In genomic region chr5:160312960-160313734, GRCh38 we compare ENCODE assay signal across 8 cellular contexts. TPM values are rescaled to one million over a fixed set of nuclear protein-coding genes. Genes with fewer than 3 reads are reported as not detected.
DNase-seq lines count a peak whose midpoint lies in the region; ATAC-seq, FAIRE-seq and TF ChIP-seq lines count a peak whose summit lies in the region.

No MANE protein-coding gene starts in this region.

- TF ChIP-seq EP300 in Ishikawa (IDR thresholded peaks at IDR 0.05; ENCODE audit: borderline replicate concordance) (no peak), neural cell (conservative IDR thresholded peaks at IDR 0.05; ENCODE audit: poor library complexity, severe bottlenecking) (no peak)

- H2AFZ ChIP-seq in neural cell (ENCODE audit: low read depth, low read length): peak overlapping the region; percentile 80

- peak overlapping the region in 3 of 7 donors; percentile 19 to 88 (median 68) for H3K27ac Mint-ChIP-seq in CD14-positive monocyte

- H3K4me3 Mint-ChIP-seq in CD14-positive monocyte: peak overlapping the region; percentile 71 to 93

- H3K79me2 ChIP-seq in neural cell (replicated peaks; ENCODE audit: insufficient read depth, low read length): peaks cover 11% of the 10 kb centered on the region

- peaks cover 34% of the 10 kb centered on the region for H3K4me1 Mint-ChIP-seq in CD14-positive monocyte

- H3K9me2 ChIP-seq in neural cell (ENCODE audit: insufficient read depth, low read length): no peaks in the 10 kb centered on the region

- no peak for FAIRE-seq in bronchial epithelial cell (lab: Jason Lieb, UNC)

- H3K4me2 ChIP-seq in neural cell (ENCODE audit: low read length): peak overlapping the region; percentile 22

- H4K20me1 ChIP-seq in neural cell (ENCODE audit: insufficient read depth): no peaks in the 10 kb centered on the region

- H3F3A ChIP-seq in neural cell (ENCODE audit: insufficient read depth, low read length, poor library complexity, severe bottlenecking): no peaks in the 10 kb centered on the region

- TF ChIP-seq CTCF in CD14-positive monocyte (IDR thresholded peaks at IDR 0.05): no peak
- no peak for TF ChIP-seq CTCF in bronchial epithelial cell (IDR thresholded peaks at IDR 0.05; ENCODE audit: insufficient read depth, low read length, severe bottlenecking)
- TF ChIP-seq CTCF in neural cell (IDR thresholded peaks at IDR 0.05; ENCODE audit: poor library complexity, severe bottlenecking): no peak

- H3K9me3 Mint-ChIP-seq in CD14-positive monocyte: peaks cover 0 to 11% (median 5%) of the 10 kb centered on the region in 7 donors

- intact Hi-C loops in CD14-positive monocyte (cut with micrococcal nuclease): no loop called here

- H3K27ac ChIP-seq in neural cell (ENCODE audit: low read length): no peak overlapping the region

- ATAC-seq in HG03025 (IDR thresholded peaks at IDR 0.05; ENCODE audit: low FRiP score, unreplicated experiment) (no peak), GM18861 (IDR thresholded peaks at IDR 0.05; ENCODE audit: unreplicated experiment) (no peak), HG03045 (IDR thresholded peaks at IDR 0.05; ENCODE audit: unreplicated experiment) (no peak)

- no peaks in the 10 kb centered on the region for H3K9me3 ChIP-seq in neural cell (ENCODE audit: low read length)

- TF ChIP-seq RAD21 in Ishikawa (IDR thresholded peaks at IDR 0.05; ENCODE audit: low read depth): no peak
- TF ChIP-seq RAD21 in neural cell (conservative IDR thresholded peaks at IDR 0.05): no peak

- DNase-seq in CD14-positive monocyte (ENCODE audit: low spot score) (no peak), bronchial epithelial cell (ENCODE audit: low read depth) (no peak), anterior cingulate cortex (lab: John Stamatoyannopoulos, UW) (no peak)

- no peaks in the 10 kb centered on the region for H3K27me3 ChIP-seq in bronchial epithelial cell (ENCODE audit: control insufficient read depth, insufficient read depth, low read length)
- peaks cover 6% of the 10 kb centered on the region for H3K27me3 ChIP-seq in neural cell (ENCODE audit: insufficient read depth, low read depth, low read length)

- peaks cover 2% of the 10 kb centered on the region for H3K36me3 ChIP-seq in bronchial epithelial cell (ENCODE audit: control insufficient read depth, insufficient read depth, low read length)
- no peaks in the 10 kb centered on the region for H3K36me3 ChIP-seq in neural cell (ENCODE audit: insufficient read depth, low read length)

- peaks cover 4 to 13% of the 10 kb centered on the region in 2 donors for H3K36me3 Mint-ChIP-seq in CD14-positive monocyte

- H3K4me3 ChIP-seq in bronchial epithelial cell (ENCODE audit: low read depth, low read length): peak overlapping the region; percentile 63
- H3K4me3 ChIP-seq in neural cell (ENCODE audit: low read length): peak overlapping the region; percentile 88

- peak overlapping the region; percentile 54 for H3K9ac ChIP-seq in neural cell (ENCODE audit: low read length)

- peaks cover 57 to 66% (median 63%) of the 10 kb centered on the region in 3 donors for H3K27me3 Mint-ChIP-seq in CD14-positive monocyte (ENCODE audit: low read depth in 3 of 3)

TF ChIP-seq in Ishikawa, 13 proteins besides CTCF, POLR2A, EP300 and RAD21:
- TF ChIP-seq CREB1 (IDR thresholded peaks at IDR 0.05; ENCODE audit: low read depth) (no peak), FOXM1 (IDR thresholded peaks at IDR 0.05; ENCODE audit: borderline replicate concordance, low read depth) (no peak), YY1 (IDR thresholded peaks at IDR 0.05; ENCODE audit: low read depth) (peak; percentile 3; the same call in 1 of the 2 replicates), EGR1 (IDR thresholded peaks at IDR 0.05) (no peak)
TF ChIP-seq in Ishikawa: peak in this region for 1.

TF ChIP-seq in neural cell, 6 proteins besides CTCF, POLR2A, EP300 and RAD21:
- TF ChIP-seq POLR2AphosphoS5 (IDR thresholded peaks at IDR 0.05) (no peak), SMC3 (conservative IDR thresholded peaks at IDR 0.05; ENCODE audit: poor library complexity) (no peak), REST (IDR thresholded peaks at IDR 0.05; ENCODE audit: borderline replicate concordance) (no peak), MXI1 (conservative IDR thresholded peaks at IDR 0.05; ENCODE audit: poor library complexity, severe bottlenecking) (no peak), EZH2 (IDR thresholded peaks at IDR 0.05; ENCODE audit: borderline replicate concordance, insufficient read depth, low read length, poor library complexity, severe bottlenecking) (no peak), TAF1 (IDR thresholded peaks at IDR 0.05; ENCODE audit: low read depth) (no peak)

RNA-seq across cellular contexts. Expression of gene CCNJL, which starts 0.8 kb away (rescaled TPM):
- polyA plus RNA-seq in CD14-positive monocyte (not detected), neural cell (0.28 and 0.84 TPM in 2 replicates)
- 4.2 and 4.4 TPM in 2 replicates for total RNA-seq in bronchial epithelial cell
- polyA minus RNA-seq in neural cell: 0.73 and 0.93 TPM in 2 replicates

RNA-seq across cellular contexts. Expression of gene C1QTNF2, which starts 57.3 kb away (rescaled TPM):
- polyA plus RNA-seq in CD14-positive monocyte (not detected), neural cell (0.09 TPM in 1 of 2 replicates, not detected in the other)
- total RNA-seq in bronchial epithelial cell: not detected in 2 replicates
- not detected in 2 replicates for polyA minus RNA-seq in neural cell
